12 cellular contexts compared by ENCODE assay signal in genomic region chr14:100256339-100256895, GRCh38. TPM values are rescaled to one million over a fixed set of nuclear protein-coding genes. Genes with fewer than 3 reads are reported as not detected.
DNase-seq lines count a peak whose midpoint lies in the region; ATAC-seq and TF ChIP-seq lines count a peak whose summit lies in the region.
"Had no signal": no experiment of that assay in that cellular context is flagged by ENCODE, and none has a peak within 500 bp of the region (broad histone marks: within the 10 kb centered on the region; RNA-seq: fewer than 3 reads in every experiment).

No MANE protein-coding gene starts in this region.

- H2BK120ac ChIP-seq in mesenchymal stem cell (ENCODE audit: low read depth, low read length): no peak overlapping the region

- H3K4ac ChIP-seq in mesenchymal stem cell (ENCODE audit: low read depth in 1 of 2, low read length in 2 of 2): no peak overlapping the region

- WGBS in mesenchymal stem cell: 100% methylated on average over 3 of the region's 3 CpGs
- WGBS in transverse colon (ENCODE audit: low coverage in 1 of 2), 2 donors: 79 to 93% methylated on average over 3 of the region's 3 CpGs

- H3K4me3 ChIP-seq in naive thymus-derived CD4-positive, alpha-beta T cell (ENCODE audit: low read length): no peak overlapping the region
- H3K4me3 ChIP-seq in mesenchymal stem cell (ENCODE audit: insufficient read depth in 1 of 2, low read depth in 1 of 2, low read length in 2 of 2): no peak overlapping the region
- H3K4me3 ChIP-seq in transverse colon: no peak overlapping the region
- H3K4me3 ChIP-seq: hepatocyte had no signal

- H3K23ac ChIP-seq in mesenchymal stem cell (ENCODE audit: low read length in 2 of 2): no peak overlapping the region

- H2BK12ac ChIP-seq in mesenchymal stem cell (ENCODE audit: low read length in 2 of 2): no peak overlapping the region

- no peak overlapping the region for H2AFZ ChIP-seq in mesenchymal stem cell (ENCODE audit: low read depth, low read length)
- H2AFZ ChIP-seq: hepatocyte had no signal

- no peak for TF ChIP-seq POLR2A in transverse colon (IDR thresholded peaks at IDR 0.05)

- H3K79me1 ChIP-seq in mesenchymal stem cell (replicated peaks; ENCODE audit: low read length, poor library complexity, severe bottlenecking): no peaks in the 10 kb centered on the region

- DNase-seq in naive thymus-derived CD4-positive, alpha-beta T cell: no peak
- DNase-seq in activated CD4-positive, alpha-beta T cell treated with anti-CD3 and anti-CD28 coated beads, Interleukin-2, amount 50 U/mL, for 1 hour: no peak
- DNase-seq in activated CD8-positive, alpha-beta memory T cell treated with anti-CD3 and anti-CD28 coated beads for 24 hours: no peak
- DNase-seq in mesenchymal stem cell: no peak
- no peak for DNase-seq in transverse colon
- DNase-seq: NCI-H1930 had no signal

- POLR2A ChIA-PET in naive thymus-derived CD4-positive, alpha-beta T cell (lab: Charles Lee): interaction anchor here (1.2 to 2.3 kb wide), 2 partner anchors 13 to 16 kb away, joined by 4 to 11 read pairs; no protein-coding TSS in a partner anchor

- no peaks in the 10 kb centered on the region for H3K9me3 Mint-ChIP-seq in naive thymus-derived CD4-positive, alpha-beta T cell
- H3K9me3 Mint-ChIP-seq: activated T-helper 1 cell treated with anti-CD3 and anti-CD28 coated beads, Interleukin-12 subunit alpha, Interleukin-12 subunit beta, Interleukin-2, Interleukin-4 antibody, amounts not matched to agents 30 ng/mL and 10 ng/mL and 1 ng/mL, durations not matched to agents 14 hours and 24 hours and 36 hours had no signal

- no peak overlapping the region for H3K27ac ChIP-seq in naive thymus-derived CD4-positive, alpha-beta T cell (ENCODE audit: low read depth, low read length)
- H3K27ac ChIP-seq in mesenchymal stem cell (ENCODE audit: low read length, poor library complexity, severe bottlenecking) (no peak overlapping the region), transverse colon (no peak overlapping the region)
- H3K27ac ChIP-seq: hepatocyte had no signal

- H3K4me1 ChIP-seq in naive thymus-derived CD4-positive, alpha-beta T cell (ENCODE audit: control insufficient read depth in 2 of 2, insufficient read depth in 2 of 2, low read length in 2 of 2): peaks cover 30 to 58% of the 10 kb centered on the region in 2 donors
- H3K4me1 ChIP-seq in mesenchymal stem cell (ENCODE audit: control insufficient read depth, insufficient read depth, low read depth, low read length) (peaks cover 11% of the 10 kb centered on the region), transverse colon (peaks cover 9 to 62% (median 20%) of the 10 kb centered on the region in 4 donors)

- H3K18ac ChIP-seq in mesenchymal stem cell (ENCODE audit: low read depth in 1 of 2, low read length in 2 of 2): no peak overlapping the region

- H2BK5ac ChIP-seq in mesenchymal stem cell (ENCODE audit: low read depth, low read length, poor library complexity, severe bottlenecking): no peak overlapping the region

- TF ChIP-seq EP300 in transverse colon (IDR thresholded peaks at IDR 0.05; ENCODE audit: low read depth): no peak

- H3K27me3 Mint-ChIP-seq in naive thymus-derived CD4-positive, alpha-beta T cell: no peaks in the 10 kb centered on the region

- peak overlapping the region in 8 of 9 donors; percentile 0 to 81 (median 62) for H3K27ac Mint-ChIP-seq in naive thymus-derived CD4-positive, alpha-beta T cell
- H3K27ac Mint-ChIP-seq: activated T-helper 1 cell treated with anti-CD3 and anti-CD28 coated beads, Interleukin-12 subunit alpha, Interleukin-12 subunit beta, Interleukin-2, Interleukin-4 antibody, amounts not matched to agents 30 ng/mL and 10 ng/mL and 1 ng/mL, durations not matched to agents 14 hours and 24 hours and 36 hours had no signal

- in situ Hi-C loops in transverse colon (cut with MboI; ENCODE audit: low pct_ligation_motif_present in 1 of 4, low pct_unique_long_range_greater_than_20kb in 1 of 4, low sequenced_read_pairs in 3 of 4): loop anchor here in 1 of 4 donors (25.0 kb wide), 1 partner anchor 381 kb away; no protein-coding TSS in a partner anchor

- no peaks in the 10 kb centered on the region for H3K27me3 ChIP-seq in naive thymus-derived CD4-positive, alpha-beta T cell (ENCODE audit: control insufficient read depth in 2 of 2, insufficient read depth in 2 of 2, low read length in 2 of 2)
- H3K27me3 ChIP-seq in mesenchymal stem cell (ENCODE audit: control insufficient read depth in 1 of 2, insufficient read depth in 1 of 2, low read length in 2 of 2): no peaks in the 10 kb centered on the region
- H3K27me3 ChIP-seq in transverse colon: no peaks in the 10 kb centered on the region
- H3K27me3 ChIP-seq: hepatocyte had no signal

- H3K14ac ChIP-seq in mesenchymal stem cell (ENCODE audit: low read length in 2 of 2): no peak overlapping the region

- no peak overlapping the region for H3K9ac ChIP-seq in mesenchymal stem cell (ENCODE audit: low read length)

- no peak overlapping the region for H4K91ac ChIP-seq in mesenchymal stem cell (ENCODE audit: low read length)

- TF ChIP-seq CTCF in transverse colon (IDR thresholded peaks at IDR 0.05): no peak

- no peak overlapping the region for H2BK15ac ChIP-seq in mesenchymal stem cell (ENCODE audit: low read depth, poor library complexity, severe bottlenecking)

- H3K36me3 Mint-ChIP-seq in naive thymus-derived CD4-positive, alpha-beta T cell: peaks cover 0 to 11% (median 4%) of the 10 kb centered on the region in 5 donors

- ATAC-seq in GM18873 (IDR thresholded peaks at IDR 0.05; ENCODE audit: low FRiP score, unreplicated experiment) (peak; percentile 54), GM21786 (IDR thresholded peaks at IDR 0.05; ENCODE audit: unreplicated experiment) (peak; percentile 78), HG03571 (IDR thresholded peaks at IDR 0.05; ENCODE audit: unreplicated experiment) (peak; percentile 83)
- ATAC-seq in naive thymus-derived CD4-positive, alpha-beta T cell: peak; percentile 10
- ATAC-seq: SK-N-SH treated with all-trans-retinoic acid at 6 μM for 48 hours had no signal

- no peak overlapping the region for H3K4me2 ChIP-seq in mesenchymal stem cell (ENCODE audit: low read length, poor library complexity, severe bottlenecking)
- H3K4me2 ChIP-seq: hepatocyte had no signal

- peak overlapping the region in 8 of 10 donors; percentile 0 to 62 (median 42) for H3K4me3 Mint-ChIP-seq in naive thymus-derived CD4-positive, alpha-beta T cell
- H3K4me3 Mint-ChIP-seq: activated T-helper 1 cell treated with anti-CD3 and anti-CD28 coated beads, Interleukin-12 subunit alpha, Interleukin-12 subunit beta, Interleukin-2, Interleukin-4 antibody, amounts not matched to agents 30 ng/mL and 10 ng/mL and 1 ng/mL, durations not matched to agents 14 hours and 24 hours and 36 hours had no signal

- H2AK5ac ChIP-seq in mesenchymal stem cell (ENCODE audit: low read length, severe bottlenecking): no peak overlapping the region

- H4K8ac ChIP-seq in mesenchymal stem cell (ENCODE audit: low read length): no peak overlapping the region

- intact Hi-C loops in naive thymus-derived CD4-positive, alpha-beta T cell (cut with micrococcal nuclease): no loop called here
- intact Hi-C loops in transverse colon (cut with DNase I; ENCODE audit: low total_unique reads): no loop called here

- CTCF ChIA-PET in naive thymus-derived CD4-positive, alpha-beta T cell (lab: Charles Lee): interaction anchor here (0.5 to 1.7 kb wide), 3 partner anchors 14 to 64 kb away, joined by 3 to 4 read pairs (median 3); no protein-coding TSS in a partner anchor

- H3K4me1 Mint-ChIP-seq in naive thymus-derived CD4-positive, alpha-beta T cell: peaks cover 68 to 93% (median 81%) of the 10 kb centered on the region in 7 donors

- no peaks in the 10 kb centered on the region for H3K9me3 ChIP-seq in naive thymus-derived CD4-positive, alpha-beta T cell (ENCODE audit: control insufficient read depth in 2 of 3, low read length in 3 of 3)
- H3K9me3 ChIP-seq in mesenchymal stem cell (ENCODE audit: control insufficient read depth, low read length) (no peaks in the 10 kb centered on the region), transverse colon (no peaks in the 10 kb centered on the region)

- H3K36me3 ChIP-seq in naive thymus-derived CD4-positive, alpha-beta T cell (ENCODE audit: control insufficient read depth in 2 of 3, insufficient read depth in 3 of 3, low read length in 3 of 3): no peaks in the 10 kb centered on the region
- H3K36me3 ChIP-seq in mesenchymal stem cell (ENCODE audit: control insufficient read depth in 1 of 2, insufficient read depth in 2 of 2, low read depth in 1 of 2, low read length in 2 of 2): no peaks in the 10 kb centered on the region
- no peaks in the 10 kb centered on the region for H3K36me3 ChIP-seq in transverse colon

RNA-seq across cellular contexts. Expression of gene YY1, which starts 17.5 kb away (rescaled TPM):
- 10 to 100 TPM; 65.8 to 99.7 (median 92.2) TPM for total RNA-seq in naive thymus-derived CD4-positive, alpha-beta T cell
- 10 to 100 TPM; 15.2 to 18.0 TPM for polyA plus RNA-seq in naive thymus-derived CD4-positive, alpha-beta T cell
- polyA plus RNA-seq in mesenchymal stem cell (2013, experiment 1 of 2): 111 TPM
- polyA plus RNA-seq in mesenchymal stem cell (2013, experiment 2 of 2): 112 TPM
- 10 to 100 TPM; 50.8 to 61.3 (median 58.6) TPM for total RNA-seq in transverse colon

RNA-seq across cellular contexts. Expression of gene SLC25A29, which starts 49.8 kb away (rescaled TPM):
- total RNA-seq in naive thymus-derived CD4-positive, alpha-beta T cell: 10 to 100 TPM in 3 of 5 experiments, 1 to 10 TPM in 2; 5.9 to 25.6 (median 10.4) TPM
- polyA plus RNA-seq in naive thymus-derived CD4-positive, alpha-beta T cell: 1 to 10 TPM in 1 of 2 donors, under 1 TPM in 1; 0.38 to 5.3 TPM
- 16.0 TPM for polyA plus RNA-seq in mesenchymal stem cell (2013, experiment 1 of 2)
- polyA plus RNA-seq in mesenchymal stem cell (2013, experiment 2 of 2): 16.1 TPM
- 10 to 100 TPM; 16.8 to 62.7 (median 19.7) TPM for total RNA-seq in transverse colon

Comparison
In these comparisons a context has a peak if more than half of its experiments do, and no peak if none do; other contexts are left out.
1. ATAC-seq: peak in every context shown above with its lines; median percentile 83 in HG03571; 78 in GM21786; 54 in GM18873; 10 in naive thymus-derived CD4-positive, alpha-beta T cell.